In the genomic region with DNA sequence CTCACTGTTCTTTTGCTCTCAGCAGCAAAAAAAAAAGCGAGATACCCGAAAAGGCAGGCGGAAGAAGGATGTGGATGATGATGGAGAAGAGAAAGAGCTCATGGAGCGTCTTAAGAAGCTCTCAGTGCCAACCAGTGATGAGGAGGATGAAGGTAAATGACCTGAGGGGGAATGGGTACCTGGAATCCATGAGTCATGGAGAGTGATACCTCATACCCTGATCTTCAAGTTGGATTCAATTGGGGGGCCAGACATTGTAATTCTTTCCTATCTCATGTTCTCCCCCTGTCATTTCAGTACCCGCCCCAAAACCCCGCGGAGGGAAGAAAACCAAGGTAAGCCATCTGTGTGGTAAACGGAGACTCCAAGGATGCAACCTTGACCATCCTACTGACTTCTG, we compare ENCODE assay signal across 29 cellular contexts.
"Had no signal": no experiment of that assay in that cellular context is flagged by ENCODE, and none has a peak within 500 bp of the region (broad histone marks: within the 10 kb centered on the region; RNA-seq: fewer than 3 reads in every experiment).

No MANE protein-coding gene starts in this region.

- H3K27me3 Mint-ChIP-seq: activated CD4-positive, alpha-beta memory T cell treated with anti-CD3 and anti-CD28 coated beads, Interleukin-2, amount 10 ng/mL, durations not matched to agents 7 days and 5 days; activated CD8-positive, alpha-beta memory T cell treated with anti-CD3 and anti-CD28 coated beads, Interleukin-2, amount 10 ng/mL, durations not matched to agents 7 days and 5 days; type B pancreatic cell had no signal

- H3K4me3 Mint-ChIP-seq: activated CD4-positive, alpha-beta memory T cell treated with anti-CD3 and anti-CD28 coated beads, Interleukin-2, amount 10 ng/mL, durations not matched to agents 7 days and 5 days; activated CD8-positive, alpha-beta memory T cell treated with anti-CD3 and anti-CD28 coated beads, Interleukin-2, amount 10 ng/mL, durations not matched to agents 7 days and 5 days; natural killer cell; neural progenitor cell; type B pancreatic cell had no signal

- DNase-seq: activated CD4-positive, alpha-beta memory T cell treated with anti-CD3 and anti-CD28 coated beads, Interleukin-2, amount 10 ng/mL, durations not matched to agents 7 days and 5 days; activated CD4-positive, alpha-beta T cell treated with anti-CD3 and anti-CD28 coated beads for 4 hours; activated CD4-positive, CD25-positive, alpha-beta regulatory T cell; activated CD8-positive, alpha-beta memory T cell treated with anti-CD3 and anti-CD28 coated beads, Interleukin-2, amount 10 ng/mL, durations not matched to agents 7 days and 5 days; activated gamma-delta T cell treated with Interleukin-2 at 50 U/mL for 16 hours; anterior cingulate cortex; body of pancreas; cerebellar nuclear complex; colonic mucosa; dorsolateral prefrontal cortex; effector memory CD4-positive, alpha-beta T cell; erythroblast; gastrocnemius medialis; glutamatergic neuron; left lung; lower lobe of right lung; mesendoderm; natural killer cell; occipital lobe; right cardiac atrium; stimulated activated CD4-positive, alpha-beta T cell treated with anti-CD3 and anti-CD28 coated beads, Interleukin-15, amount 100 ng/mL, for 24 hours; stimulated activated CD4-positive, alpha-beta T cell treated with anti-CD3 and anti-CD28 coated beads, Interleukin-2, amount 100 ng/mL, for 24 hours; stimulated activated naive CD4-positive, alpha-beta T cell treated with Interleukin-2 at 50 U/mL for 16 hours; substantia nigra; T-helper 1 cell; uterus had no signal

- ATAC-seq: activated CD8-positive, alpha-beta memory T cell treated with anti-CD3 and anti-CD28 coated beads, Interleukin-2, amount 10 ng/mL, durations not matched to agents 7 days and 5 days; body of pancreas; gastrocnemius medialis; left lung; lower lobe of right lung; natural killer cell; right cardiac atrium had no signal

- H3K9me3 Mint-ChIP-seq: activated CD4-positive, alpha-beta memory T cell treated with anti-CD3 and anti-CD28 coated beads, Interleukin-2, amount 10 ng/mL, durations not matched to agents 7 days and 5 days; natural killer cell; neural progenitor cell; type B pancreatic cell had no signal

- FAIRE-seq: islet of Langerhans had no signal

- H3K27ac Mint-ChIP-seq: activated CD4-positive, alpha-beta memory T cell treated with anti-CD3 and anti-CD28 coated beads, Interleukin-2, amount 10 ng/mL, durations not matched to agents 7 days and 5 days; activated CD8-positive, alpha-beta memory T cell treated with anti-CD3 and anti-CD28 coated beads, Interleukin-2, amount 10 ng/mL, durations not matched to agents 7 days and 5 days; neural progenitor cell had no signal
